ENCODE assay signal across 9 cellular contexts in genomic region chr3:108125550-108126071, GRCh38. TPM values are rescaled to one million over a fixed set of nuclear protein-coding genes. Genes with fewer than 3 reads are reported as not detected.
DNase-seq lines count a peak whose midpoint lies in the region; ATAC-seq and FAIRE-seq lines count a peak whose summit lies in the region.
"Had no signal": no experiment of that assay in that cellular context is flagged by ENCODE, and none has a peak within 500 bp of the region (broad histone marks: within the 10 kb centered on the region; RNA-seq: fewer than 3 reads in every experiment).

No MANE protein-coding gene starts in this region.

- in situ Hi-C loops in G401 (cut with HindIII; ENCODE audit: low sequenced_read_pairs) = no loop called here

- FAIRE-seq in RCC 7860 (lab: Jason Lieb, UNC) = no peak
- FAIRE-seq: pancreas had no signal

- peaks cover 0 to 12% (median 0%) of the 10 kb centered on the region in 9 donors for H3K9me3 Mint-ChIP-seq in naive thymus-derived CD8-positive, alpha-beta T cell

- H3K36me3 Mint-ChIP-seq in naive thymus-derived CD8-positive, alpha-beta T cell = peaks cover 0 to 19% (median under 1%) of the 10 kb centered on the region in 3 donors

- POLR2A ChIA-PET in naive thymus-derived CD8-positive, alpha-beta T cell (lab: Charles Lee) = interaction anchor here (0.6 to 9.7 kb wide), 12 partner anchors 8 to 464 kb away, joined by 3 to 167 read pairs (median 4); partner anchors contain the start of genes CD47, CIP2A, DZIP3 and IFT57

- H3K27ac Mint-ChIP-seq in naive thymus-derived CD8-positive, alpha-beta T cell = peak overlapping the region; percentile 95 to 100 (median 98)

- peak; percentile 88 to 98 for DNase-seq in NCI-H2081 (lab: John Stamatoyannopoulos, UW)
- peak in 2 of 3 experiments; percentile 23 to 30 for DNase-seq in activated CD8-positive, alpha-beta memory T cell treated with anti-CD3 and anti-CD28 coated beads for 48 hours (ENCODE audit: low read depth in 2 of 3, low spot score in 2 of 3)
- peak in 9 of 10 donors; percentile 27 to 81 (median 63) for DNase-seq in naive thymus-derived CD8-positive, alpha-beta T cell
- no peak for DNase-seq in RCC 7860 (ENCODE audit: low spot score)
- DNase-seq in G401 (ENCODE audit: low spot score) = no peak
- DNase-seq in MV-4-11 (lab: John Stamatoyannopoulos, UW) = no peak
- DNase-seq: pancreas had no signal

- peaks cover 38 to 92% (median 70%) of the 10 kb centered on the region in 4 donors for H3K4me1 Mint-ChIP-seq in naive thymus-derived CD8-positive, alpha-beta T cell

- peak; percentile 41 for ATAC-seq in GM18519 (IDR thresholded peaks at IDR 0.05; ENCODE audit: low FRiP score, unreplicated experiment)
- ATAC-seq in HG02763 (IDR thresholded peaks at IDR 0.05; ENCODE audit: unreplicated experiment) = peak; percentile 55
- ATAC-seq in naive thymus-derived CD8-positive, alpha-beta T cell = peak; percentile 61 to 64

- H3K4me3 Mint-ChIP-seq in naive thymus-derived CD8-positive, alpha-beta T cell = peak overlapping the region; percentile 73 to 98 (median 88)

- H3K27me3 Mint-ChIP-seq in naive thymus-derived CD8-positive, alpha-beta T cell = no peaks in the 10 kb centered on the region

RNA-seq across cellular contexts. Expression of gene CD47, which starts 34.8 kb away (rescaled TPM):
- total RNA-seq in naive thymus-derived CD8-positive, alpha-beta T cell = 100 to 1,000 TPM; 187 to 192 TPM
- 100 to 1,000 TPM; 127 to 164 (median 135) TPM for polyA plus RNA-seq in naive thymus-derived CD8-positive, alpha-beta T cell
- 0.85 TPM in 1 of 2 replicates, not detected in the other for total RNA-seq in G401 (2014; rRNA removed; shearing (Covaris generic))

Comparison
In these comparisons a context has a peak if more than half of its experiments do, and no peak if none do; other contexts are left out.
1. DNase-seq: peak in NCI-H2081 (2 of 2), activated CD8-positive, alpha-beta memory T cell treated with anti-CD3 and anti-CD28 coated beads for 48 hours (2 of 3) and naive thymus-derived CD8-positive, alpha-beta T cell (9 of 10); none in RCC 7860 (single experiment), G401 (single experiment) and MV-4-11 (single experiment).
2. RNA of gene CD47, which starts 34.8 kb away (total RNA-seq): 187 to 192 TPM in naive thymus-derived CD8-positive, alpha-beta T cell; 0.85 TPM in G401; every median in the first group is over 100 times any median in the second.
3. Peak in every context shown above with its lines, with median percentiles within 50 percentile points of each other: ATAC-seq.